ENCODE assay signal across 7 cellular contexts in the genomic region with DNA sequence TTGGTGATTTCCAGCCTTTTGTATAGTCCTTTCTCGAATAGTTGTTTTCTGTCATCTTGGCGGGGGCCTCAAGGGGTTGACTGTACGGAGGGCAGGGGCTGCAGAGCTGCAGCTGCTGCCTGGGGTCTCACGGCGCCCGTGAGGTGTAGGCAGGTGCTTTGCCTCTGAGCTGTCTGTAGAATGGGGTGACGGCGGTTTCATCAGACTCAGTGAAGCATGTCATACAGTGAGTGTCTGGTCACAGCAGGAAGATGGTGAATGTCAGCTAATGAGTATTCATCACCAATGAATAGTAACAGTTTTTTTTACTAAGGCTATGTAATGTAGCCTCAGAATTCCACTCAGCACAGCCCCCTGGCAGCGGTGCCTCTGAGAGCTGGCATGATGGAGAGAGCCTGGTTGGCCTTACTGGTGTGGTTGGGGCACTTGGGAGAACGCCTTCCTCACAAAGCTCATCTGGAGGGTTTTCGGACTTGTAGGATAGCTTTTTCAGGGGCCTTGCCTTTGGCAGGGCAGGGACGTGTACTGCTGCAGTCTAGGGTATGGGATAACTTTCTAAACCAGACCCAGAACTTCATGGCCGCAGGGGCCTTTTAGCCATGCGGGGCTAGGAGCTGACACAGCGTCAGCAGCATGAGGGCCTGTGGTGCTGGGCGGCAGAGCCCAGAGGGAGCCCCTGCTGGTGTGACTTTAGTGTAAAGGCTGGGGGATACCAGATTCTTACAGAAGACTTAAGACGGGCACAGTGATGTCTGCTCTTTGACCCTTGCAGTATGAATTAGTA. TPM values are rescaled to one million over a fixed set of nuclear protein-coding genes. Genes with fewer than 3 reads are reported as not detected.
A peak's percentile ranks its signal among the peaks of the same experiment; 100 is the strongest.
DNase-seq lines count a peak whose midpoint lies in the region; ATAC-seq and TF ChIP-seq lines count a peak whose summit lies in the region.

No MANE protein-coding gene starts in this region.

- ATAC-seq in GM18868 (IDR thresholded peaks at IDR 0.05; ENCODE audit: unreplicated experiment): peak; percentile 85
- ATAC-seq in effector memory CD8-positive, alpha-beta T cell (replicated peaks): no peak

- no peak overlapping the region for H4K5ac ChIP-seq in H9 (ENCODE audit: insufficient read length, low read depth, low read length)

- no CpG with 5 or more reads among the region's 17 CpGs for WGBS in H9 (ENCODE audit: extremely low coverage, insufficient read length, low lambda C conversion rate)

- DNase-seq in H9 (no peak), NCI-H1105 treated with DMSO at 0.1 percent for 48 hours (lab: John Stamatoyannopoulos, UW) (peak; percentile 82), NCI-H2029 (lab: John Stamatoyannopoulos, UW) (no peak)
- DNase-seq in effector memory CD8-positive, alpha-beta T cell: no peak
- no peak for DNase-seq in effector CD8-positive, alpha-beta T cell (lab: John Stamatoyannopoulos, UW)
- no peak for DNase-seq in activated CD4-positive, CD25-positive, alpha-beta regulatory T cell treated with anti-CD3 and anti-CD28 coated beads, Interleukin-2, amount 50 U/mL, for 72 hours

- H3K79me1 ChIP-seq in H9 (ENCODE audit: insufficient read depth, low read depth, low read length, poor library complexity, severe bottlenecking): peaks cover 2% of the 10 kb centered on the region

- no peaks in the 10 kb centered on the region for H3K27me3 Mint-ChIP-seq in H9 (ENCODE audit: low read depth)
- no peaks in the 10 kb centered on the region for H3K27me3 Mint-ChIP-seq in effector memory CD8-positive, alpha-beta T cell

- peaks cover 27% of the 10 kb centered on the region; the same call in 1 of the 2 replicates for H3K79me2 ChIP-seq in H9 (ENCODE audit: insufficient read depth, low read length)

- H2BK5ac ChIP-seq in H9 (ENCODE audit: insufficient read length, low read length): no peak overlapping the region

- no peak overlapping the region for H3K18ac ChIP-seq in H9 (ENCODE audit: insufficient read length, low read depth, low read length)

- no peak overlapping the region for H3K4ac ChIP-seq in H9 (ENCODE audit: low read depth, low read length)

- H3K9me3 Mint-ChIP-seq in H9: no peaks in the 10 kb centered on the region
- no peaks in the 10 kb centered on the region for H3K9me3 Mint-ChIP-seq in effector memory CD8-positive, alpha-beta T cell

- H3K4me1 ChIP-seq in H9 (ENCODE audit: insufficient read depth, low read length): no peaks in the 10 kb centered on the region

- no peak overlapping the region for H3T11ph ChIP-seq in H9 (ENCODE audit: low read length)

- no peak overlapping the region for H4K8ac ChIP-seq in H9 (replicated peaks; ENCODE audit: insufficient read length, low read depth, low read length)

- no peaks in the 10 kb centered on the region for H3K23me2 ChIP-seq in H9 (ENCODE audit: insufficient read length, low read depth, low read length, poor library complexity, severe bottlenecking)

- no peak overlapping the region for H3K9ac ChIP-seq in H9 (ENCODE audit: extremely low read depth, insufficient read length, low read length)

- no peak overlapping the region for H2BK20ac ChIP-seq in H9 (ENCODE audit: low read depth, low read length, poor library complexity, severe bottlenecking)

- H3K4me3 Mint-ChIP-seq in H9: no peak overlapping the region; a peak in 1 of 5 replicates
- H3K4me3 Mint-ChIP-seq in effector memory CD8-positive, alpha-beta T cell: peak overlapping the region; percentile 26 to 45

- H3K23ac ChIP-seq in H9 (ENCODE audit: insufficient read length, low read depth, low read length): no peak overlapping the region

- peaks cover 45 to 47% of the 10 kb centered on the region in 2 experiments for H3K4me1 Mint-ChIP-seq in H9
- peaks cover 73 to 84% of the 10 kb centered on the region in 2 donors for H3K4me1 Mint-ChIP-seq in effector memory CD8-positive, alpha-beta T cell (ENCODE audit: low read depth in 2 of 2)

- H3K14ac ChIP-seq in H9 (ENCODE audit: insufficient read depth, low read length): no peak overlapping the region

- H3K36me3 Mint-ChIP-seq in H9 (ENCODE audit: insufficient read depth in 1 of 3, low read depth in 3 of 3): peaks cover 4 to 15% (median 11%) of the 10 kb centered on the region in 3 experiments
- H3K36me3 Mint-ChIP-seq in effector memory CD8-positive, alpha-beta T cell (ENCODE audit: insufficient read depth): peaks cover 16% of the 10 kb centered on the region

- no peak overlapping the region for H2BK15ac ChIP-seq in H9 (ENCODE audit: low read depth, low read length)

- no peak overlapping the region for H2BK120ac ChIP-seq in H9 (ENCODE audit: low read depth, low read length, poor library complexity, severe bottlenecking)

- H3K27me3 ChIP-seq in H9 (ENCODE audit: insufficient read depth, low read length): no peaks in the 10 kb centered on the region

- no peak overlapping the region for H3K56ac ChIP-seq in H9 (ENCODE audit: insufficient read length, low read depth, low read length)

- no peak overlapping the region for H2AK5ac ChIP-seq in H9 (ENCODE audit: insufficient read length, low read length)

- no peak overlapping the region for H2BK12ac ChIP-seq in H9 (ENCODE audit: insufficient read length, low read depth, low read length)

- peak overlapping the region; percentile 20 to 88 (median 42); a peak in 4 of 7 replicates for H3K27ac Mint-ChIP-seq in H9
- H3K27ac Mint-ChIP-seq in effector memory CD8-positive, alpha-beta T cell: peak overlapping the region; percentile 64 to 92

- H4K91ac ChIP-seq in H9 (ENCODE audit: insufficient read length, low read depth, low read length): no peak overlapping the region

- no peaks in the 10 kb centered on the region for H3K9me3 ChIP-seq in H9 (ENCODE audit: control insufficient read depth, low read depth, low read length)

- H3K4me2 ChIP-seq in H9 (ENCODE audit: insufficient read depth, insufficient read length, low read length): no peak overlapping the region

- H2AFZ ChIP-seq in H9 (ENCODE audit: low read length): no peak overlapping the region

- no peak overlapping the region for H3K27ac ChIP-seq in H9 (ENCODE audit: insufficient read length, low read depth, low read length)

- no peak for TF ChIP-seq CTCF in H9 (conservative IDR thresholded peaks at IDR 0.05)

- peaks cover under 1% of the 10 kb centered on the region for H4K20me1 ChIP-seq in H9 (ENCODE audit: control insufficient read depth, insufficient read depth, insufficient read length)

RNA-seq across cellular contexts. Expression of a gene that starts 15.0 kb away (rescaled TPM):
- 25.6 and 25.7 TPM in 2 replicates for total RNA-seq in H9 (2021)

Comparison
In these comparisons a context has a peak if more than half of its experiments do, and no peak if none do; other contexts are left out.
1. H3K4me3 Mint-ChIP-seq: peak in effector memory CD8-positive, alpha-beta T cell (2 of 2); none in H9 (0 of 2).